Comparison of ENCODE assay signal across 14 cellular contexts in genomic region chr17:70552982-70553334, GRCh38.
A peak's percentile ranks its signal among the peaks of the same experiment; 100 is the strongest.
DNase-seq lines count a peak whose midpoint lies in the region; ATAC-seq and TF ChIP-seq lines count a peak whose summit lies in the region.
"Had no signal": no experiment of that assay in that cellular context is flagged by ENCODE, and none has a peak within 500 bp of the region (broad histone marks: within the 10 kb centered on the region; RNA-seq: fewer than 3 reads in every experiment).

No MANE protein-coding gene starts in this region.

- H4K5ac ChIP-seq in mesendoderm (ENCODE audit: low read length) = no peak overlapping the region

- ATAC-seq in heart left ventricle = peak; percentile 59 to 89 (median 66)
- ATAC-seq in right cardiac atrium = no peak
- no peak for ATAC-seq in HG02642 (IDR thresholded peaks at IDR 0.05; ENCODE audit: poor library complexity, unreplicated experiment)
- no peak for ATAC-seq in HG02610 (IDR thresholded peaks at IDR 0.05; ENCODE audit: unreplicated experiment)
- ATAC-seq: CD8-positive, alpha-beta T cell; K562 had no signal

- no peak overlapping the region for H3K23ac ChIP-seq in mesendoderm (ENCODE audit: low read length)

- H3K4me2 ChIP-seq in mesendoderm (ENCODE audit: low read length) = no peak overlapping the region

- TF ChIP-seq CTCF in heart left ventricle (IDR thresholded peaks at IDR 0.05) = no peak

- intact Hi-C loops in heart left ventricle (cut with DNase I) (loop anchor here (5.0 to 10.0 kb wide), 13 partner anchors 72 to 1028 kb away; partner anchors contain the start of gene KCNJ2 (in 8 of the 10)), right cardiac atrium (cut with DNase I) (loop anchor here in 2 of 4 donors (5.0 to 10.0 kb wide), 2 partner anchors 388 to 986 kb away; partner anchors contain the start of gene KCNJ2 (in 2 of the 2))

- H3K56ac ChIP-seq in mesendoderm (ENCODE audit: low read length) = no peak overlapping the region

- H2BK120ac ChIP-seq in mesendoderm (ENCODE audit: low read depth, low read length) = no peak overlapping the region

- H2BK15ac ChIP-seq in mesendoderm (replicated peaks; ENCODE audit: low read depth) = no peak overlapping the region

- H3K4me3 ChIP-seq in heart left ventricle (peak overlapping the region in 5 of 12 donors; percentile 7 to 21 (median 13)), right cardiac atrium (ENCODE audit: low read length) (no peak overlapping the region), mesendoderm (ENCODE audit: low read length) (no peak overlapping the region)
- H3K4me3 ChIP-seq: GM23248, K562, MG63 had no signal

- H3K9me3 ChIP-seq in heart left ventricle (no peaks in the 10 kb centered on the region), right cardiac atrium (ENCODE audit: control insufficient read depth, low read length) (no peaks in the 10 kb centered on the region)
- H3K9me3 ChIP-seq: MG63 had no signal

- H3K4ac ChIP-seq in mesendoderm (ENCODE audit: low read depth, low read length) = no peak overlapping the region

- no peaks in the 10 kb centered on the region for H3K27me3 ChIP-seq in heart left ventricle
- no peaks in the 10 kb centered on the region for H3K27me3 ChIP-seq in right cardiac atrium (ENCODE audit: control insufficient read depth, insufficient read depth)
- no peaks in the 10 kb centered on the region for H3K27me3 ChIP-seq in mesendoderm (ENCODE audit: insufficient read depth, low read length, poor library complexity)
- H3K27me3 ChIP-seq: MG63 had no signal

- no peaks in the 10 kb centered on the region for H3K79me1 ChIP-seq in mesendoderm (ENCODE audit: low read length)

- H3K36me3 ChIP-seq in heart left ventricle = no peaks in the 10 kb centered on the region
- H3K36me3 ChIP-seq in mesendoderm (ENCODE audit: control insufficient read depth, insufficient read depth, low read length) = no peaks in the 10 kb centered on the region
- H3K36me3 ChIP-seq: MG63 had no signal

- no peak for TF ChIP-seq POLR2A in heart left ventricle (IDR thresholded peaks at IDR 0.05)

- no peak overlapping the region for H3K9ac ChIP-seq in mesendoderm (ENCODE audit: low read length)
- H3K9ac ChIP-seq: GM23248 had no signal

- H2AK5ac ChIP-seq in mesendoderm (ENCODE audit: low read length) = no peak overlapping the region

- H3K79me2 ChIP-seq in mesendoderm (ENCODE audit: control insufficient read depth, insufficient read depth, low read length) = no peaks in the 10 kb centered on the region

- H3K18ac ChIP-seq in mesendoderm (ENCODE audit: low read length) = no peak overlapping the region

- no peak overlapping the region for H4K8ac ChIP-seq in mesendoderm (ENCODE audit: low read depth, low read length)

- no peak for DNase-seq in heart left ventricle
- DNase-seq in right cardiac atrium = no peak
- DNase-seq in mesendoderm = peak; percentile 12
- no peak for DNase-seq in hepatic stellate cell (ENCODE audit: low spot score)
- DNase-seq: CD8-positive, alpha-beta T cell; NCI-H226 had no signal

- no peak overlapping the region for H2BK5ac ChIP-seq in mesendoderm (ENCODE audit: low read length)

- H3K27ac ChIP-seq in heart left ventricle = peak overlapping the region in 3 of 12 donors; percentile 7 to 13 (median 9)
- no peak overlapping the region for H3K27ac ChIP-seq in right cardiac atrium (ENCODE audit: low read length)
- H3K27ac ChIP-seq in cingulate gyrus (ENCODE audit: low read depth, low read length) = peak overlapping the region; percentile 78
- no peak overlapping the region for H3K27ac ChIP-seq in mesendoderm (ENCODE audit: low read depth, low read length)
- H3K27ac ChIP-seq in temporal lobe (ENCODE audit: low read depth, low read length) = peak overlapping the region; percentile 78
- H3K27ac ChIP-seq: GM23248, HL-60 had no signal

- H3K4me1 ChIP-seq in heart left ventricle (peaks cover 0 to 5% (median 0%) of the 10 kb centered on the region in 12 donors), right cardiac atrium (ENCODE audit: control insufficient read depth, insufficient read depth, low read length) (no peaks in the 10 kb centered on the region), mesendoderm (ENCODE audit: control insufficient read depth, low read depth, low read length) (no peaks in the 10 kb centered on the region)

Comparison
In these comparisons a context has a peak if more than half of its experiments do, and no peak if none do; other contexts are left out.
1. ATAC-seq: peak in heart left ventricle (4 of 4); none in right cardiac atrium (0 of 2), HG02642 (single experiment) and HG02610 (single experiment).
2. H3K27ac ChIP-seq: peak in cingulate gyrus (single experiment) and temporal lobe (single experiment); none in right cardiac atrium (single experiment) and mesendoderm (single experiment).